In the genomic region with DNA sequence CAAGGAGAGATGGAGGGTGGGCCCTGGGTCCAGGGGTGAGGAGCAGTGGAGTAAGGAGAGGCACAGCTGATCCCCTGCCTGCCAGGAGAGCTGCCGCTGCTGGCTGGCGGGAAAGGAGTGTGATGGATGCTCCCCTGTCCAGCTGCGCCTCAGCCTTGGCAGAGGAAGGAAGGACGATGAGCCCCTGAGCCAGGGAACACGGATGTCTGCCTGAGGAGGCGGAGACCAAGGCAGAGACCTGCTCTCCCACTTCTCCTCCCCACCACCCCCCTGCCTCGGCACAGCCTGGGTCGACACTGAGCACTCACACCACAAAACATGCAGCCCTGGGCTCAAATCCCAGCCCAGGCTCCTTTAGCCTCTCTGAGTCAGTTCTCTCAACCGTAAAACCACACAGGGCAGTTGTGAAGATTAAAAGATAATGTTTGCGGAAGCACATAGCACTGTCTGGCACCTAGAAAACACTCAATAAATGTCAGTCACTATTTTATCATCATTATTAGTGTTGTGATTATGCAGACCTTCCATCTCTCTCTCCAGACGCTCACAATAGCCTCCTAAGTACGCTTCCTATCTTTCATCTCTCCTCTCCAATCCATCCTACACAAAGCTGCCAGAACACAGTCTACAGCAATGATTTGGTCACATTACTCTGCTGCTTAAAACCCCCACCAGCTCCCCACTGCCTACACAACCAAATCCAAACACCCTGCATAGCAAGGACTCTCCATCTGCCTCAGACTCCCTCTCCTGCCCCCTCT, we compare ENCODE assay signal across 1 cellular context.
TF ChIP-seq lines count a peak whose summit lies in the region.

No MANE protein-coding gene starts in this region.

TF ChIP-seq in SK-N-SH, 30 proteins besides CTCF, POLR2A, EP300 and RAD21 (continued from another document):
- TF ChIP-seq, protein P1, sequence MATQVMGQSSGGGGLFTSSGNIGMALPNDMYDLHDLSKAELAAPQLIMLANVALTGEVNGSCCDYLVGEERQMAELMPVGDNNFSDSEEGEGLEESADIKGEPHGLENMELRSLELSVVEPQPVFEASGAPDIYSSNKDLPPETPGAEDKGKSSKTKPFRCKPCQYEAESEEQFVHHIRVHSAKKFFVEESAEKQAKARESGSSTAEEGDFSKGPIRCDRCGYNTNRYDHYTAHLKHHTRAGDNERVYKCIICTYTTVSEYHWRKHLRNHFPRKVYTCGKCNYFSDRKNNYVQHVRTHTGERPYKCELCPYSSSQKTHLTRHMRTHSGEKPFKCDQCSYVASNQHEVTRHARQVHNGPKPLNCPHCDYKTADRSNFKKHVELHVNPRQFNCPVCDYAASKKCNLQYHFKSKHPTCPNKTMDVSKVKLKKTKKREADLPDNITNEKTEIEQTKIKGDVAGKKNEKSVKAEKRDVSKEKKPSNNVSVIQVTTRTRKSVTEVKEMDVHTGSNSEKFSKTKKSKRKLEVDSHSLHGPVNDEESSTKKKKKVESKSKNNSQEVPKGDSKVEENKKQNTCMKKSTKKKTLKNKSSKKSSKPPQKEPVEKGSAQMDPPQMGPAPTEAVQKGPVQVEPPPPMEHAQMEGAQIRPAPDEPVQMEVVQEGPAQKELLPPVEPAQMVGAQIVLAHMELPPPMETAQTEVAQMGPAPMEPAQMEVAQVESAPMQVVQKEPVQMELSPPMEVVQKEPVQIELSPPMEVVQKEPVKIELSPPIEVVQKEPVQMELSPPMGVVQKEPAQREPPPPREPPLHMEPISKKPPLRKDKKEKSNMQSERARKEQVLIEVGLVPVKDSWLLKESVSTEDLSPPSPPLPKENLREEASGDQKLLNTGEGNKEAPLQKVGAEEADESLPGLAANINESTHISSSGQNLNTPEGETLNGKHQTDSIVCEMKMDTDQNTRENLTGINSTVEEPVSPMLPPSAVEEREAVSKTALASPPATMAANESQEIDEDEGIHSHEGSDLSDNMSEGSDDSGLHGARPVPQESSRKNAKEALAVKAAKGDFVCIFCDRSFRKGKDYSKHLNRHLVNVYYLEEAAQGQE (IDR thresholded peaks at IDR 0.05; ENCODE audit: low read depth, low read length), result no peak; the same call in 1 of the 2 replicates
- TF ChIP-seq YY1 (IDR thresholded peaks at IDR 0.05; ENCODE audit: low read depth), result no peak
- peak; percentile 100 for TF ChIP-seq RCOR1 (IDR thresholded peaks at IDR 0.05; ENCODE audit: low read length)
TF ChIP-seq in SK-N-SH: peak in this region for 20.
